Comparison of ENCODE assay signal across 17 cellular contexts in genomic region chr14:72097173-72097783, GRCh38.
DNase-seq lines count a peak whose midpoint lies in the region; ATAC-seq and TF ChIP-seq lines count a peak whose summit lies in the region.
"Had no signal": no experiment of that assay in that cellular context is flagged by ENCODE, and none has a peak within 500 bp of the region (broad histone marks: within the 10 kb centered on the region; RNA-seq: fewer than 3 reads in every experiment).

No MANE protein-coding gene starts in this region.

- H4K91ac ChIP-seq in H9 (ENCODE audit: insufficient read length, low read depth, low read length), result no peak overlapping the region

- no peak overlapping the region for H3K4me3 Mint-ChIP-seq in H9
- no peak overlapping the region for H3K4me3 Mint-ChIP-seq in nephron
- no peak overlapping the region for H3K4me3 Mint-ChIP-seq in natural killer cell
- H3K4me3 Mint-ChIP-seq: CD8-positive, alpha-beta T cell had no signal

- no peak overlapping the region for H2BK15ac ChIP-seq in H9 (ENCODE audit: low read depth, low read length)

- no peaks in the 10 kb centered on the region for H3K9me3 ChIP-seq in H9 (ENCODE audit: control insufficient read depth, low read depth, low read length)

- no peak overlapping the region for H3K18ac ChIP-seq in H9 (ENCODE audit: insufficient read length, low read depth, low read length)

- H3K4me1 Mint-ChIP-seq in H9 (peaks cover 6 to 8% of the 10 kb centered on the region in 2 experiments; a peak in 1 of 4 replicates), nephron (peaks cover 27% of the 10 kb centered on the region), natural killer cell (no peaks in the 10 kb centered on the region)

- no peak overlapping the region for H2BK120ac ChIP-seq in H9 (ENCODE audit: low read depth, low read length, poor library complexity, severe bottlenecking)

- no peaks in the 10 kb centered on the region for H3K27me3 ChIP-seq in H9 (ENCODE audit: insufficient read depth, low read length)

- H3K27ac Mint-ChIP-seq in H9, result no peak overlapping the region
- H3K27ac Mint-ChIP-seq in nephron, result peak overlapping the region in 2 of 3 experiments; percentile 62 to 92
- no peak overlapping the region for H3K27ac Mint-ChIP-seq in natural killer cell
- H3K27ac Mint-ChIP-seq: CD8-positive, alpha-beta T cell had no signal

- H2BK5ac ChIP-seq in H9 (ENCODE audit: insufficient read length, low read length), result no peak overlapping the region

- 0 out of 2 replicates have a peak overlapping the region, but pooled peaks have one; percentile 19 for H3K14ac ChIP-seq in H9 (ENCODE audit: insufficient read depth, low read length)

- H3K79me1 ChIP-seq in H9 (ENCODE audit: insufficient read depth, low read depth, low read length, poor library complexity, severe bottlenecking), result no peaks in the 10 kb centered on the region

- H4K8ac ChIP-seq in H9 (replicated peaks; ENCODE audit: insufficient read length, low read depth, low read length), result no peak overlapping the region

- no CpG with 5 or more reads among the region's 4 CpGs for WGBS in H9 (ENCODE audit: extremely low coverage, insufficient read length, low lambda C conversion rate)

- H2AK5ac ChIP-seq in H9 (ENCODE audit: insufficient read length, low read length), result no peak overlapping the region

- no peak overlapping the region for H3K4ac ChIP-seq in H9 (ENCODE audit: low read depth, low read length)

- H3K27me3 Mint-ChIP-seq in H9 (ENCODE audit: low read depth), result peaks cover 2% of the 10 kb centered on the region; the same call in 1 of the 2 replicates
- peaks cover 4% of the 10 kb centered on the region for H3K27me3 Mint-ChIP-seq in nephron (ENCODE audit: low read depth)
- peaks cover 10 to 11% of the 10 kb centered on the region in 2 donors for H3K27me3 Mint-ChIP-seq in natural killer cell (ENCODE audit: low read depth in 2 of 2)

- no peak overlapping the region for H3T11ph ChIP-seq in H9 (ENCODE audit: low read length)

- TF ChIP-seq CTCF in H9 (conservative IDR thresholded peaks at IDR 0.05), result no peak
- TF ChIP-seq CTCF in nephron (IDR thresholded peaks at IDR 0.05; ENCODE audit: unreplicated experiment in 3 of 3), result no peak
- TF ChIP-seq CTCF in natural killer cell (IDR thresholded peaks at IDR 0.05), result no peak

- no peak overlapping the region for H4K5ac ChIP-seq in H9 (ENCODE audit: insufficient read length, low read depth, low read length)

- no peak overlapping the region for H3K23ac ChIP-seq in H9 (ENCODE audit: insufficient read length, low read depth, low read length)

- no peak overlapping the region for H3K9ac ChIP-seq in H9 (ENCODE audit: extremely low read depth, insufficient read length, low read length)
- H3K9ac ChIP-seq: GM23248, KMS-11 had no signal

- no peaks in the 10 kb centered on the region for H3K36me3 Mint-ChIP-seq in H9 (ENCODE audit: insufficient read depth in 1 of 3, low read depth in 3 of 3)
- no peaks in the 10 kb centered on the region for H3K36me3 Mint-ChIP-seq in nephron (ENCODE audit: low read depth)
- H3K36me3 Mint-ChIP-seq in natural killer cell, result no peaks in the 10 kb centered on the region
- H3K36me3 Mint-ChIP-seq: CD8-positive, alpha-beta T cell had no signal

- H3K23me2 ChIP-seq in H9 (ENCODE audit: insufficient read length, low read depth, low read length, poor library complexity, severe bottlenecking), result no peaks in the 10 kb centered on the region

- ATAC-seq in sciatic nerve (peak; percentile 78), HG03432 (IDR thresholded peaks at IDR 0.05; ENCODE audit: unreplicated experiment) (no peak), natural killer cell (no peak)
- ATAC-seq: CD8-positive, alpha-beta T cell; GM12878 had no signal

- no peak overlapping the region for H3K4me2 ChIP-seq in H9 (ENCODE audit: insufficient read depth, insufficient read length, low read length)
- H3K4me2 ChIP-seq: KMS-11 had no signal

- no peak overlapping the region for H2AFZ ChIP-seq in H9 (ENCODE audit: low read length)
- H2AFZ ChIP-seq: GM23248 had no signal

- H3K79me2 ChIP-seq in H9 (ENCODE audit: insufficient read depth, low read length), result no peaks in the 10 kb centered on the region

- H2BK20ac ChIP-seq in H9 (ENCODE audit: low read depth, low read length, poor library complexity, severe bottlenecking), result no peak overlapping the region

- no peak overlapping the region for H2BK12ac ChIP-seq in H9 (ENCODE audit: insufficient read length, low read depth, low read length)

- H3K9me3 Mint-ChIP-seq in H9, result no peaks in the 10 kb centered on the region
- H3K9me3 Mint-ChIP-seq in nephron, result no peaks in the 10 kb centered on the region
- no peaks in the 10 kb centered on the region for H3K9me3 Mint-ChIP-seq in natural killer cell
- H3K9me3 Mint-ChIP-seq: CD8-positive, alpha-beta T cell had no signal

- H3K56ac ChIP-seq in H9 (ENCODE audit: insufficient read length, low read depth, low read length), result no peak overlapping the region

- intact Hi-C loops in sciatic nerve (cut with DNase I) (no loop called here), natural killer cell (cut with micrococcal nuclease) (no loop called here)

- no peaks in the 10 kb centered on the region for H4K20me1 ChIP-seq in H9 (ENCODE audit: control insufficient read depth, insufficient read depth, insufficient read length)

- H3K27ac ChIP-seq in H9 (ENCODE audit: insufficient read length, low read depth, low read length), result no peak overlapping the region
- H3K27ac ChIP-seq: GM23248, HL-60, KMS-11 had no signal

- H3K4me1 ChIP-seq in H9 (ENCODE audit: insufficient read depth, low read length), result no peaks in the 10 kb centered on the region

- peak; percentile 4 for DNase-seq in ELF-1 (ENCODE audit: low read depth, low spot score)
- DNase-seq in H9, result no peak
- DNase-seq in sciatic nerve (ENCODE audit: low spot score), result no peak
- DNase-seq in NCI-H1092 (lab: John Stamatoyannopoulos, UW), result no peak
- no peak for DNase-seq in NCI-H2227 treated with DMSO at 0.1 percent for 48 hours (lab: John Stamatoyannopoulos, UW)
- no peak for DNase-seq in natural killer cell
- DNase-seq: ACHN; Calu3; CD8-positive, alpha-beta T cell; DMS79 treated with DMSO at 0.1 percent for 48 hours; GM23248; H7 had no signal

Comparison
In these comparisons a context has a peak if more than half of its experiments do, and no peak if none do; other contexts are left out.
1. H3K27ac Mint-ChIP-seq: peak in nephron (2 of 3); none in H9 (0 of 3) and natural killer cell (0 of 2).